Comparison of ENCODE assay signal across 1 cellular context in genomic region chr22:29815580-29815979, GRCh38.
TF ChIP-seq lines count a peak whose summit lies in the region.

No MANE protein-coding gene starts in this region.

TF ChIP-seq in liver, 16 proteins besides CTCF, POLR2A, EP300 and RAD21 (continued from another document):
- TF ChIP-seq EGR1 (IDR thresholded peaks at IDR 0.05; ENCODE audit: low read depth in 2 of 2) (no peak), HNF4A (conservative IDR thresholded peaks at IDR 0.05) (no peak), ATF3 (IDR thresholded peaks at IDR 0.05) (no peak), FOXA2 (IDR thresholded peaks at IDR 0.05) (no peak), YY1 (IDR thresholded peaks at IDR 0.05) (no peak), ZBTB33 (IDR thresholded peaks at IDR 0.05) (no peak)
